11 cellular contexts compared by ENCODE assay signal in genomic region chr1:166573199-166573598, GRCh38.
"Had no signal": no experiment of that assay in that cellular context is flagged by ENCODE, and none has a peak within 500 bp of the region (broad histone marks: within the 10 kb centered on the region; RNA-seq: fewer than 3 reads in every experiment).

No MANE protein-coding gene starts in this region.

- FAIRE-seq: H1, H54 had no signal

- H3K4me1 ChIP-seq: HAP-1 had no signal

- H3K27ac ChIP-seq: GM23248 had no signal

- H3K4me2 ChIP-seq: GM23338 had no signal

- DNase-seq: GM23248, GOT3, H7, H9, HCEC 1CT, HFFc6 had no signal

- H3K36me3 ChIP-seq: HAP-1 had no signal

- ATAC-seq: GM23338, HCT116 had no signal

- H3K9ac ChIP-seq: GM23248 had no signal

- H2AFZ ChIP-seq: GM23248, GM23338 had no signal

- H3K9me3 ChIP-seq: HAP-1 had no signal

- H3K4me3 ChIP-seq: GM23248, GM23338, HAP-1 had no signal
